In the genomic region with DNA sequence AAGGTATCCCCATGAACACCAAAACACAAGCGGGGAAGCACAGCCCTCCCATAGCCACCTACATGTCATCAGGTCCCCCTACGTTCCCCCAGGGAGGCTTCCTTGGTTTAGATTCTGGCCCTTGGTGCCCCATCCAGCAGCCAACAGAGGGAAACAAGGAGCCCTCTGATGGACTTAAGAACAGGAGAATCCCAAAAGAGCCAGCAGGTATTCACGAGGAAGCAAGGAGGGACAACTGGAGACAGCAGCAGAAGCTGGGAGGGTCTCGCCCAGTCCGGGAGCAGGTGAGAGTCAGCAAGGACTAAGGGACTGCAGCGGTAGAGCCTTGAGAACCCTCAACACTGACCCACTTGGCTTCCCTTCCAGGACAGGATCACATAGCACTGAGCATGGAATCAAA, we compare ENCODE assay signal across 18 cellular contexts. TPM values are rescaled to one million over a fixed set of nuclear protein-coding genes. Genes with fewer than 3 reads are reported as not detected.
DNase-seq lines count a peak whose midpoint lies in the region; ATAC-seq and TF ChIP-seq lines count a peak whose summit lies in the region.
"Had no signal": no experiment of that assay in that cellular context is flagged by ENCODE, and none has a peak within 500 bp of the region (broad histone marks: within the 10 kb centered on the region; RNA-seq: fewer than 3 reads in every experiment).

No MANE protein-coding gene starts in this region.

- H3K9me3 Mint-ChIP-seq in chondrocyte (ENCODE audit: low read depth) (no peaks in the 10 kb centered on the region), HFFc6 (0 out of 2 replicates have a peak, but pooled peaks cover under 1% of the 10 kb centered on the region)
- no peaks in the 10 kb centered on the region for H3K9me3 Mint-ChIP-seq in activated CD4-positive, alpha-beta T cell treated with anti-CD3 and anti-CD28 coated beads for 36 hours (ENCODE audit: low read depth)

- H3K4me3 ChIP-seq in AG10803 (ENCODE audit: low read length), result no peak overlapping the region
- H3K4me3 ChIP-seq: uterus had no signal

- H3K36me3 Mint-ChIP-seq in chondrocyte (ENCODE audit: low read depth) (no peaks in the 10 kb centered on the region), HFFc6 (ENCODE audit: low read depth) (no peaks in the 10 kb centered on the region)
- no peaks in the 10 kb centered on the region for H3K36me3 Mint-ChIP-seq in activated CD4-positive, alpha-beta T cell treated with anti-CD3 and anti-CD28 coated beads for 36 hours (ENCODE audit: low read depth)

- ATAC-seq in HG03469 (IDR thresholded peaks at IDR 0.05; ENCODE audit: unreplicated experiment), result no peak
- no peak for ATAC-seq in activated CD4-positive, alpha-beta T cell treated with anti-CD3 and anti-CD28 coated beads for 36 hours

- CTCF ChIA-PET in activated CD4-positive, alpha-beta T cell treated with anti-CD3 and anti-CD28 coated beads for 36 hours (lab: Charles Lee), result interaction anchor here (1.4 to 3.9 kb wide), 3 partner anchors 21 to 124 kb away, joined by 4 to 43 read pairs (median 24); no protein-coding TSS in a partner anchor

- TF ChIP-seq CTCF in AG10803 (conservative IDR thresholded peaks at IDR 0.05; ENCODE audit: low read length), result peak; percentile 7; the same call in 1 of the 2 replicates
- peak; percentile 24 for TF ChIP-seq CTCF in chondrocyte (IDR thresholded peaks at IDR 0.05)
- no peak; the same call in 1 of the 2 replicates for TF ChIP-seq CTCF in HFFc6 (IDR thresholded peaks at IDR 0.05)

- POLR2A ChIA-PET in activated CD4-positive, alpha-beta T cell treated with anti-CD3 and anti-CD28 coated beads for 36 hours (lab: Charles Lee), result interaction anchor here (0.9 kb wide), 1 partner anchor 305 kb away, joined by 3 read pairs; no protein-coding TSS in a partner anchor

- H3K27ac Mint-ChIP-seq in chondrocyte (ENCODE audit: unreplicated experiment) (no peak overlapping the region), HFFc6 (no peak overlapping the region)
- no peak overlapping the region for H3K27ac Mint-ChIP-seq in activated CD4-positive, alpha-beta T cell treated with anti-CD3 and anti-CD28 coated beads for 36 hours

- DNase-seq in AG10803 (ENCODE audit: low read depth) (no peak), M059J (ENCODE audit: low read depth) (peak; percentile 33), chondrocyte (ENCODE audit: low spot score) (no peak), islet precursor cell (peak; percentile 58), HFFc6 (no peak), nucleus accumbens (lab: John Stamatoyannopoulos, UW) (no peak)
- DNase-seq in activated CD4-positive, alpha-beta T cell treated with anti-CD3 and anti-CD28 coated beads for 36 hours, result no peak
- DNase-seq: activated effector memory CD4-positive, alpha-beta T cell treated with anti-CD3 and anti-CD28 coated beads, Interleukin-2, amount 50 U/mL, for 16 hours; AML-193; cerebellar nuclear complex; COR-L47; HCEC 1CT; Karpas-422; NCI-H1092; NCI-H510A treated with DMSO at 0.1 percent for 48 hours; stimulated activated CD4-positive, alpha-beta T cell treated with anti-CD3 and anti-CD28 coated beads, Interleukin-1b, Interleukin-23, amount 100 ng/mL, for 48 hours; uterus had no signal

- no peaks in the 10 kb centered on the region for H3K27me3 Mint-ChIP-seq in chondrocyte (ENCODE audit: low read depth)
- peaks cover 12% of the 10 kb centered on the region for H3K27me3 Mint-ChIP-seq in HFFc6 (ENCODE audit: insufficient read depth)
- H3K27me3 Mint-ChIP-seq in activated CD4-positive, alpha-beta T cell treated with anti-CD3 and anti-CD28 coated beads for 36 hours, result peaks cover 6% of the 10 kb centered on the region

- H3K4me1 Mint-ChIP-seq in chondrocyte (ENCODE audit: low read depth) (peaks cover 14% of the 10 kb centered on the region), HFFc6 (ENCODE audit: low read depth) (peaks cover 30% of the 10 kb centered on the region)
- H3K4me1 Mint-ChIP-seq in activated CD4-positive, alpha-beta T cell treated with anti-CD3 and anti-CD28 coated beads for 36 hours, result peaks cover 9% of the 10 kb centered on the region

- H3K4me3 Mint-ChIP-seq in chondrocyte (ENCODE audit: unreplicated experiment) (no peak overlapping the region), HFFc6 (no peak overlapping the region)
- no peak overlapping the region for H3K4me3 Mint-ChIP-seq in activated CD4-positive, alpha-beta T cell treated with anti-CD3 and anti-CD28 coated beads for 36 hours

- intact Hi-C loops in activated CD4-positive, alpha-beta T cell treated with anti-CD3 and anti-CD28 coated beads for 36 hours (cut with DNase I, micrococcal nuclease), result no loop called here

RNA-seq across cellular contexts. Expression of a gene that starts 58.4 kb away (rescaled TPM):
- total RNA-seq in M059J (2014; rRNA removed; shearing (Covaris generic)), result 20.1 and 49.9 TPM in 2 replicates
- 39.0 to 42.6 TPM (median 39.2 TPM) in 3 replicates for total RNA-seq in chondrocyte
- total RNA-seq in HFFc6 (2021; fragmentation: NEBNext Ultra II Directional; extraction: Animal tissue kit (Norgen Biotek cat#: 25700)), result 10 to 100 TPM; 62.1 to 77.0 (median 73.0) TPM
- total RNA-seq in activated CD4-positive, alpha-beta T cell treated with anti-CD3 and anti-CD28 coated beads for 36 hours, result 100 to 1,000 TPM; 111 to 124 TPM

Comparison
In these comparisons a context has a peak if more than half of its experiments do, and no peak if none do; other contexts are left out.
1. DNase-seq: peak in M059J (single experiment) and islet precursor cell (single experiment); none in AG10803 (single experiment), chondrocyte (single experiment), HFFc6 (single experiment), nucleus accumbens (0 of 56) and activated CD4-positive, alpha-beta T cell treated with anti-CD3 and anti-CD28 coated beads for 36 hours (single experiment).